Comparison of ENCODE assay signal across 9 cellular contexts in genomic region chr9:121367651-121368510, GRCh38. TPM values are rescaled to one million over a fixed set of nuclear protein-coding genes. Genes with fewer than 3 reads are reported as not detected.
A peak's percentile ranks its signal among the peaks of the same experiment; 100 is the strongest.
DNase-seq lines count a peak whose midpoint lies in the region; ATAC-seq, FAIRE-seq and TF ChIP-seq lines count a peak whose summit lies in the region.
"Had no signal": no experiment of that assay in that cellular context is flagged by ENCODE, and none has a peak within 500 bp of the region (broad histone marks: within the 10 kb centered on the region; RNA-seq: fewer than 3 reads in every experiment).

No MANE protein-coding gene starts in this region.

- H3K27me3 ChIP-seq in HL-60 (ENCODE audit: insufficient read depth, poor library complexity, severe bottlenecking): no peaks in the 10 kb centered on the region
- no peaks in the 10 kb centered on the region for H3K27me3 ChIP-seq in right cardiac atrium (ENCODE audit: control insufficient read depth, insufficient read depth)
- no peaks in the 10 kb centered on the region for H3K27me3 ChIP-seq in small intestine (ENCODE audit: control insufficient read depth in 2 of 2, insufficient read depth in 2 of 2, low read length in 2 of 2)

- no peaks in the 10 kb centered on the region for H3K36me3 ChIP-seq in small intestine (ENCODE audit: control insufficient read depth in 2 of 2, insufficient read depth in 2 of 2, low read length in 2 of 2)

- peaks cover 4% of the 10 kb centered on the region for H3K4me1 ChIP-seq in right cardiac atrium (ENCODE audit: control insufficient read depth, insufficient read depth, low read length)
- peaks cover 4 to 12% of the 10 kb centered on the region in 2 donors for H3K4me1 ChIP-seq in small intestine (ENCODE audit: control insufficient read depth in 2 of 2, insufficient read depth in 1 of 2, low read depth in 1 of 2, low read length in 1 of 2)

- ATAC-seq in right cardiac atrium: no peak
- no peak for ATAC-seq in GM19395 (IDR thresholded peaks at IDR 0.05; ENCODE audit: unreplicated experiment)

- DNase-seq in HL-60 (ENCODE audit: low read depth in 1 of 2, low spot score in 1 of 2): no peak
- DNase-seq in right cardiac atrium: no peak
- no peak for DNase-seq in small intestine
- no peak for DNase-seq in G401 (ENCODE audit: low spot score)
- DNase-seq in glomerular visceral epithelial cell (ENCODE audit: extremely low spot score): no peak
- DNase-seq: NCI-H446 treated with DMSO at 0.1 percent for 48 hours; stimulated activated CD4-positive, alpha-beta T cell treated with anti-CD3 and anti-CD28 coated beads, Interleukin-12 subunit alpha, Interleukin-12 subunit beta, amount 100 ng/mL, for 4 hours had no signal

- H3K27ac ChIP-seq in HL-60 (replicated peaks) (peak overlapping the region; percentile 5), right cardiac atrium (ENCODE audit: low read length) (no peak overlapping the region), small intestine (ENCODE audit: low read depth in 1 of 2, low read length in 1 of 2) (peak overlapping the region; percentile 32 to 70)

- intact Hi-C loops in right cardiac atrium (cut with DNase I): no loop called here

- WGBS in right cardiac atrium: 31% methylated on average over 4 of the region's 4 CpGs
- 25 to 34% (median 30%) methylated on average over 4 of the region's 4 CpGs for WGBS in small intestine, 3 donors

- TF ChIP-seq CTCF in HL-60 (IDR thresholded peaks at IDR 0.05; ENCODE audit: insufficient read depth, low read length): no peak
- TF ChIP-seq CTCF in WI38 (IDR thresholded peaks at IDR 0.05; ENCODE audit: low read depth, low read length): no peak

- in situ Hi-C loops in G401 (cut with HindIII; ENCODE audit: low sequenced_read_pairs): no loop called here

- FAIRE-seq in small intestine (lab: Jason Lieb, UNC): no peak

- H3K4me3 ChIP-seq in HL-60 (replicated peaks; ENCODE audit: insufficient read depth, low read length): no peak overlapping the region; the same call in 1 of the 2 replicates
- peak overlapping the region; percentile 82 for H3K4me3 ChIP-seq in WI38 (ENCODE audit: low read depth, low read length)
- peak overlapping the region; percentile 65 for H3K4me3 ChIP-seq in right cardiac atrium (ENCODE audit: low read length)
- peak overlapping the region; percentile 5 to 64 for H3K4me3 ChIP-seq in small intestine (ENCODE audit: low read depth in 1 of 2, low read length in 2 of 2)

- H3K9me3 ChIP-seq in right cardiac atrium (ENCODE audit: control insufficient read depth, low read length) (no peaks in the 10 kb centered on the region), small intestine (ENCODE audit: control insufficient read depth, low read depth) (no peaks in the 10 kb centered on the region)

RNA-seq across cellular contexts. Expression of gene STOM, which starts 2.2 kb away (rescaled TPM):
- total RNA-seq in right cardiac atrium: 100 to 1,000 TPM; 146 to 246 (median 172) TPM
- polyA plus RNA-seq in right cardiac atrium (153 TPM), small intestine (100 to 1,000 TPM in 1 of 3 donors, 10 to 100 TPM in 2; 20.8 to 115 (median 73.2) TPM)
- total RNA-seq in G401 (2014; rRNA removed; shearing (Covaris generic)): 32.2 and 41.0 TPM in 2 replicates
